ENCODE assay signal across 7 cellular contexts in the genomic region with DNA sequence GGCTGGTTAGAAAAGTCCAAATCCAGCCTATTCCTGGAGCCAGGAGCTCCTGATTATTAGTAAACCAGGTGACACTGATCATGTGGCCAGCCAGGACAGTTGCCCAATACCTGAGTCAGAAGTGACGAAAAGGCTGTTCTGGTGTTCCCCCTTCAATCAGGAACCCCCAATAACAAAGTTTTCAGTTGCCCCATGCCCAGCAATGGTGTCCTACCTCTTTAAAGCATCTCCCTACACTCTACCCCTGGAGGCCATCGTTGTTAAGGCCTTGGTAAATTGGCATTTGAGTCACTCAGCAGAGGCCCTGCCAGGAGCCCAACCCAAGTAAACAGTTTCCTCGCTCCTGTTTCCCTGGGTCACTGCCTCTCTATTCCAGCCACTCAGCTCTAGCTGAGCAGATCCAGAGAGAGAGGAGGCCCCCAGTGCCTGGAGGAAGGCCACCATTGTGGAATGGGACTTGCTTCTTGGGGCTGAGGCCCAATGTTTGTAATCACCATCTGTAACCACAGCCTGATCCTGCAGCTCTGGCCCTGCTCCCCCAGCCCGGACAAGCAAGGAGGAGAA. TPM values are rescaled to one million over a fixed set of nuclear protein-coding genes. Genes with fewer than 3 reads are reported as not detected.
DNase-seq lines count a peak whose midpoint lies in the region; ATAC-seq and TF ChIP-seq lines count a peak whose summit lies in the region.
"Had no signal": no experiment of that assay in that cellular context is flagged by ENCODE, and none has a peak within 500 bp of the region (broad histone marks: within the 10 kb centered on the region; RNA-seq: fewer than 3 reads in every experiment).

No MANE protein-coding gene starts in this region.

- H3K9me3 ChIP-seq in stomach: no peaks in the 10 kb centered on the region

- no peak for ATAC-seq in HG03039 (IDR thresholded peaks at IDR 0.05; ENCODE audit: unreplicated experiment)

- no peaks in the 10 kb centered on the region for H3K27me3 ChIP-seq in stomach

- no peak for TF ChIP-seq POLR2A in stomach (IDR thresholded peaks at IDR 0.05)

- peak; percentile 49 for DNase-seq in NCI-H2196 (lab: John Stamatoyannopoulos, UW; ENCODE audit: unreplicated experiment)
- no peak for DNase-seq in NCI-H2196 treated with DMSO at 0.1 percent for 48 hours (lab: John Stamatoyannopoulos, UW; ENCODE audit: unreplicated experiment)
- DNase-seq in fibroblast of the aortic adventitia (ENCODE audit: low read depth): peak; percentile 88
- DNase-seq in stomach: peak; percentile 79
- DNase-seq in GF-D8 (lab: John Stamatoyannopoulos, UW): no peak

- H3K4me3 ChIP-seq in fibroblast of the aortic adventitia (ENCODE audit: low read depth, low read length): no peak overlapping the region
- no peak overlapping the region for H3K4me3 ChIP-seq in stomach

- TF ChIP-seq CTCF in fibroblast of the aortic adventitia (IDR thresholded peaks at IDR 0.05; ENCODE audit: insufficient read depth, low read length) (peak; percentile 43), stomach (IDR thresholded peaks at IDR 0.05) (peak in 3 of 7 experiments; percentile 9 to 22 (median 11))

- 16 to 32% (median 22%) methylated on average over 4 of the region's 4 CpGs for WGBS in stomach, 5 donors

- peaks cover 22 to 74% (median 46%) of the 10 kb centered on the region in 4 donors for H3K4me1 ChIP-seq in stomach

- TF ChIP-seq EP300 in stomach (IDR thresholded peaks at IDR 0.05): no peak

- peaks cover 58 to 81% (median 79%) of the 10 kb centered on the region in 4 donors for H3K36me3 ChIP-seq in stomach

- intact Hi-C loops in stomach (cut with DNase I; ENCODE audit: low total_unique reads): no loop called here

- peak overlapping the region; percentile 80 to 91 (median 84) for H3K27ac ChIP-seq in stomach
- H3K27ac ChIP-seq: C4-2B had no signal

RNA-seq across cellular contexts. Expression of a gene that starts 25.0 kb away (rescaled TPM):
- total RNA-seq in fibroblast of the aortic adventitia (ENCODE audit: low replicate concordance) (52.3 and 65.2 TPM in 2 replicates), stomach (10 to 100 TPM; 21.1 to 82.9 (median 35.6) TPM)
- polyA plus RNA-seq in stomach: 10 to 100 TPM; 21.2 to 29.3 (median 28.0) TPM

RNA-seq across cellular contexts. Expression of a gene that starts 25.5 kb away (rescaled TPM):
- total RNA-seq in fibroblast of the aortic adventitia (ENCODE audit: low replicate concordance): 9.3 and 18.7 TPM in 2 replicates
- total RNA-seq in stomach: 10 to 100 TPM in 2 of 5 donors, 1 to 10 TPM in 3; 5.5 to 14.6 (median 6.5) TPM
- 1 to 10 TPM; 7.2 to 8.6 (median 7.6) TPM for polyA plus RNA-seq in stomach

RNA-seq across cellular contexts. Expression of a gene that starts 43.6 kb away (rescaled TPM):
- total RNA-seq in fibroblast of the aortic adventitia (ENCODE audit: low replicate concordance) (not detected in 2 replicates), stomach (under 1 TPM in 1 of 5 donors, not detected in 4; 0.92 TPM)
- polyA plus RNA-seq in stomach: under 1 TPM in 2 of 3 donors, not detected in 1; 0.19 to 0.33 TPM

RNA-seq across cellular contexts. Expression of a gene that starts 58.0 kb away (rescaled TPM):
- total RNA-seq in fibroblast of the aortic adventitia (ENCODE audit: low replicate concordance) (58.8 and 152 TPM in 2 replicates), stomach (100 to 1,000 TPM; 103 to 286 (median 115) TPM)
- 10 to 100 TPM; 17.3 to 44.5 (median 42.5) TPM for polyA plus RNA-seq in stomach

RNA-seq across cellular contexts. Expression of a gene that starts 58.3 kb away (rescaled TPM):
- 4.3 and 4.5 TPM in 2 replicates for total RNA-seq in fibroblast of the aortic adventitia (ENCODE audit: low replicate concordance)
- 1 to 10 TPM in 2 of 5 donors, not detected in 3; 1.0 to 3.7 TPM for total RNA-seq in stomach
- polyA plus RNA-seq in stomach: 1 to 10 TPM; 1.3 to 4.0 (median 2.3) TPM

Comparison
In these comparisons a context has a peak if more than half of its experiments do, and no peak if none do; other contexts are left out.
1. DNase-seq: peak in NCI-H2196 (single experiment), fibroblast of the aortic adventitia (single experiment) and stomach (single experiment); none in NCI-H2196 treated with DMSO at 0.1 percent for 48 hours (single experiment) and GF-D8 (single experiment).